In genomic region chr17:65404761-65405160, GRCh38 we compare ENCODE assay signal across 22 cellular contexts.
DNase-seq lines count a peak whose midpoint lies in the region; ATAC-seq, FAIRE-seq and TF ChIP-seq lines count a peak whose summit lies in the region.
"Had no signal": no experiment of that assay in that cellular context is flagged by ENCODE, and none has a peak within 500 bp of the region (broad histone marks: within the 10 kb centered on the region; RNA-seq: fewer than 3 reads in every experiment).

No MANE protein-coding gene starts in this region.

- no peak overlapping the region for H2AFZ ChIP-seq in HepG2 (ENCODE audit: low read length)
- H2AFZ ChIP-seq in K562 (ENCODE audit: low read depth, low read length): no peak overlapping the region
- no peak overlapping the region for H2AFZ ChIP-seq in osteoblast (ENCODE audit: low read length)

- TF ChIP-seq CTCF in HepG2 (CRISPR knock-in tag; IDR thresholded peaks at IDR 0.05) (no peak), right lobe of liver (IDR thresholded peaks at IDR 0.05) (no peak), K562 (IDR thresholded peaks at IDR 0.05 in 2 of 3, conservative IDR thresholded peaks at IDR 0.05 in 1 of 3; ENCODE audit: insufficient read depth in 2 of 3, low read depth in 1 of 3, low read length in 3 of 3) (no peak), osteoblast (IDR thresholded peaks at IDR 0.05; ENCODE audit: extremely low read depth, low read depth, low read length) (no peak), prostate gland (IDR thresholded peaks at IDR 0.05) (no peak)

- intact Hi-C loops in HepG2 (cut with micrococcal nuclease; ENCODE audit: unreplicated experiment): no loop called here
- intact Hi-C loops in right lobe of liver (cut with DNase I): no loop called here
- intact Hi-C loops in K562 (cut with micrococcal nuclease): no loop called here
- intact Hi-C loops in prostate gland (cut with DNase I): no loop called here

- H3K4me3 ChIP-seq in HepG2 (replicated peaks in 1 of 3; ENCODE audit: insufficient read depth in 1 of 3, low read depth in 2 of 3, low read length in 3 of 3) (no peak overlapping the region), right lobe of liver (no peak overlapping the region), K562 (no peak overlapping the region), osteoblast (ENCODE audit: insufficient read depth, low read length) (no peak overlapping the region), prostate gland (no peak overlapping the region)
- H3K4me3 ChIP-seq: BLaER1 had no signal

- no peak for FAIRE-seq in HepG2 (lab: Jason Lieb, UNC)
- no peak for FAIRE-seq in K562 (lab: Jason Lieb, UNC)
- FAIRE-seq: D721Med, G401.6, GM12891 had no signal

- CTCF ChIA-PET in HepG2 (lab: Yijun Ruan, JAX; ENCODE audit: low intra/inter-chr PET ratio, low total read pairs) (no interaction called here), K562 (lab: Yijun Ruan, JAX; ENCODE audit: low intra/inter-chr PET ratio) (no interaction called here)

- H3K9me3 ChIP-seq in HepG2 (ENCODE audit: low read length): no peaks in the 10 kb centered on the region
- H3K9me3 ChIP-seq in right lobe of liver: no peaks in the 10 kb centered on the region
- H3K9me3 ChIP-seq in K562 (replicated peaks; ENCODE audit: control insufficient read depth, insufficient read depth, low read depth, low read length): no peaks in the 10 kb centered on the region
- H3K9me3 ChIP-seq in osteoblast (ENCODE audit: low read depth, low read length): no peaks in the 10 kb centered on the region
- no peaks in the 10 kb centered on the region for H3K9me3 ChIP-seq in prostate gland
- H3K9me3 ChIP-seq: BE2C, BLaER1, Caco-2 had no signal

- H3K36me3 ChIP-seq in HepG2 (replicated peaks in 1 of 2; ENCODE audit: control insufficient read depth in 1 of 2, insufficient read depth in 2 of 2, low read length in 2 of 2): no peaks in the 10 kb centered on the region
- no peaks in the 10 kb centered on the region for H3K36me3 ChIP-seq in right lobe of liver
- H3K36me3 ChIP-seq in K562 (ENCODE audit: control insufficient read depth, insufficient read depth, low read length): no peaks in the 10 kb centered on the region
- H3K36me3 ChIP-seq in osteoblast (ENCODE audit: insufficient read depth, low read length): no peaks in the 10 kb centered on the region
- no peaks in the 10 kb centered on the region for H3K36me3 ChIP-seq in prostate gland
- H3K36me3 ChIP-seq: BE2C, BLaER1 had no signal

- H3K4me2 ChIP-seq in HepG2 (ENCODE audit: low read depth, low read length): no peak overlapping the region
- no peak overlapping the region for H3K4me2 ChIP-seq in K562 (ENCODE audit: insufficient read depth, low read length)
- no peak overlapping the region for H3K4me2 ChIP-seq in osteoblast (ENCODE audit: insufficient read depth, low read length)
- H3K4me2 ChIP-seq: BLaER1 had no signal

- peaks cover 2% of the 10 kb centered on the region for H3K9me1 ChIP-seq in K562 (ENCODE audit: control insufficient read depth, insufficient read depth, low read length)

- BruUV-seq in HepG2 (replicated peaks; lab: Mats Ljungman, UMichigan) (no TSS peak), K562 (replicated peaks; lab: Mats Ljungman, UMichigan) (no TSS peak)

- H3K9ac ChIP-seq in HepG2 (ENCODE audit: insufficient read depth, low read depth, low read length) (no peak overlapping the region), K562 (ENCODE audit: insufficient read depth in 1 of 2, low read depth in 2 of 2, low read length in 2 of 2) (no peak overlapping the region)
- H3K9ac ChIP-seq: BLaER1 had no signal

- no peak for DNase-seq in HepG2 (ENCODE audit: low spot score)
- DNase-seq in right lobe of liver: no peak
- DNase-seq in K562 (ENCODE audit: extremely low read depth in 1 of 4, low spot score in 3 of 4): no peak
- peak; percentile 8 for DNase-seq in osteoblast (ENCODE audit: insufficient read length, low spot score, missing footprints)
- DNase-seq in NCI-H1694 treated with DMSO at 0.1 percent for 48 hours (lab: John Stamatoyannopoulos, UW): no peak
- no peak for DNase-seq in prostate gland (ENCODE audit: low spot score)
- no peak for DNase-seq in LoVo (ENCODE audit: low spot score)
- DNase-seq: ACHN; BE2C; C1 segment of cervical spinal cord; Caco-2; Calu3; CD4-positive, alpha-beta memory T cell; CD4-positive, CD25-positive, alpha-beta regulatory T cell; CD8-positive, alpha-beta memory T cell; DMS79 treated with DMSO at 0.1 percent for 48 hours; GF-D8 had no signal

- H3K79me2 ChIP-seq in HepG2 (ENCODE audit: insufficient read depth, low read length) (no peaks in the 10 kb centered on the region), K562 (ENCODE audit: control insufficient read depth, insufficient read depth, low read length) (no peaks in the 10 kb centered on the region), osteoblast (ENCODE audit: insufficient read depth, low read length) (no peaks in the 10 kb centered on the region)

- H3K4me1 ChIP-seq in HepG2 (ENCODE audit: insufficient read depth, low read length): no peaks in the 10 kb centered on the region
- no peaks in the 10 kb centered on the region for H3K4me1 ChIP-seq in right lobe of liver
- H3K4me1 ChIP-seq in K562 (replicated peaks in 1 of 2; ENCODE audit: control insufficient read depth in 2 of 2, insufficient read depth in 2 of 2, low read length in 2 of 2): no peaks in the 10 kb centered on the region
- H3K4me1 ChIP-seq in osteoblast (ENCODE audit: insufficient read depth, low read length): no peaks in the 10 kb centered on the region
- H3K4me1 ChIP-seq in prostate gland (replicated peaks): no peaks in the 10 kb centered on the region
- H3K4me1 ChIP-seq: BE2C, BLaER1 had no signal

- no peak for TF ChIP-seq RAD21 in HepG2 (CRISPR knock-in tag; IDR thresholded peaks at IDR 0.05)
- no peak for TF ChIP-seq RAD21 in K562 (CRISPR knock-in tag; conservative IDR thresholded peaks at IDR 0.05 in 1 of 2, IDR thresholded peaks at IDR 0.05 in 1 of 2)

- TF ChIP-seq POLR2A in HepG2 (IDR thresholded peaks at IDR 0.05; ENCODE audit: insufficient read depth in 1 of 2, low read depth in 2 of 2, low read length in 2 of 2) (no peak), right lobe of liver (IDR thresholded peaks at IDR 0.05) (no peak), K562 (conservative IDR thresholded peaks at IDR 0.05) (no peak), prostate gland (IDR thresholded peaks at IDR 0.05) (no peak)

- no peaks in the 10 kb centered on the region for H4K20me1 ChIP-seq in HepG2 (ENCODE audit: insufficient read depth, low read length)
- no peaks in the 10 kb centered on the region for H4K20me1 ChIP-seq in K562 (replicated peaks; ENCODE audit: control insufficient read depth, insufficient read depth, low read length)
- H4K20me1 ChIP-seq in osteoblast (ENCODE audit: insufficient read depth, low read length): no peaks in the 10 kb centered on the region
- H4K20me1 ChIP-seq: BLaER1 had no signal

- ATAC-seq in HepG2 (no peak), right lobe of liver (no peak), K562 (no peak)

- H3K27ac ChIP-seq in HepG2 (ENCODE audit: extremely low read length, insufficient read depth, low read length) (no peak overlapping the region), right lobe of liver (no peak overlapping the region), K562 (ENCODE audit: extremely low read depth, low read depth, low read length) (no peak overlapping the region), osteoblast (ENCODE audit: low read depth, low read length) (no peak overlapping the region), prostate gland (no peak overlapping the region)
- H3K27ac ChIP-seq: 22Rv1, BLaER1 had no signal

- TF ChIP-seq EP300 in HepG2 (IDR thresholded peaks at IDR 0.05; ENCODE audit: low read depth in 2 of 2, low read length in 2 of 2) (no peak), HepG2 (CRISPR knock-in tag; IDR thresholded peaks at IDR 0.05; ENCODE audit: borderline replicate concordance) (no peak), K562 (IDR thresholded peaks at IDR 0.05; ENCODE audit: low read length) (no peak)

- peaks cover 0 to 5% of the 10 kb centered on the region in 2 experiments; a peak in 1 of 5 replicates for H3K27me3 ChIP-seq in HepG2 (ENCODE audit: control insufficient read depth in 1 of 2, insufficient read depth in 2 of 2, low read length in 2 of 2)
- H3K27me3 ChIP-seq in right lobe of liver: no peaks in the 10 kb centered on the region
- peaks cover 0 to 6% of the 10 kb centered on the region in 2 experiments; a peak in 2 of 5 replicates for H3K27me3 ChIP-seq in K562 (ENCODE audit: control insufficient read depth in 2 of 2, insufficient read depth in 2 of 2, low read length in 2 of 2)
- peaks cover 23% of the 10 kb centered on the region for H3K27me3 ChIP-seq in osteoblast (ENCODE audit: insufficient read depth, low read length)
- H3K27me3 ChIP-seq in prostate gland (replicated peaks; ENCODE audit: insufficient read depth): no peaks in the 10 kb centered on the region
- H3K27me3 ChIP-seq: BLaER1 had no signal

- POLR2A ChIA-PET in HepG2 (lab: Yijun Ruan, JAX) (no interaction called here), K562 (lab: Yijun Ruan, JAX) (no interaction called here)

- in situ Hi-C loops in HepG2 (cut with HindIII; ENCODE audit: extremely low pct_ligation_motif_present, low pct_unique_long_range_greater_than_20kb): no loop called here
- in situ Hi-C loops in K562 (cut with MboI): no loop called here

TF ChIP-seq in HepG2, 621 proteins besides CTCF, POLR2A, EP300 and RAD21:
- TF ChIP-seq NR3C1 (CRISPR knock-in tag; IDR thresholded peaks at IDR 0.05) (no peak), ZNF768 (CRISPR knock-in tag; IDR thresholded peaks at IDR 0.05) (peak; percentile 46; the same call in 1 of the 2 replicates)

TF ChIP-seq in K562, 482 proteins besides CTCF, POLR2A, EP300 and RAD21:
- peak; percentile 93 for TF ChIP-seq RBM25 (IDR thresholded peaks at IDR 0.05; ENCODE audit: low read depth, low read length, severe bottlenecking)
- TF ChIP-seq ZFP36 (IDR thresholded peaks at IDR 0.05; ENCODE audit: low read depth, low read length, partially characterized antibody): peak; percentile 69
- TF ChIP-seq ZBTB17 (CRISPR knock-in tag; IDR thresholded peaks at IDR 0.05): no peak
- TF ChIP-seq MAX (CRISPR knock-in tag; IDR thresholded peaks at IDR 0.05): no peak
- TF ChIP-seq ZNF644 (tag; IDR thresholded peaks at IDR 0.05; ENCODE audit: low read depth): no peak
- no peak for TF ChIP-seq SPI1 (IDR thresholded peaks at IDR 0.05; ENCODE audit: borderline replicate concordance, low read depth, low read length)
- TF ChIP-seq ELF2 (CRISPR knock-in tag; IDR thresholded peaks at IDR 0.05): no peak
- no peak for TF ChIP-seq ZNF444 (CRISPR knock-in tag; IDR thresholded peaks at IDR 0.05)
- TF ChIP-seq JUND (IDR thresholded peaks at IDR 0.05; ENCODE audit: borderline replicate concordance, low read depth, low read length): no peak
- TF ChIP-seq JUND (tag; IDR thresholded peaks at IDR 0.05; ENCODE audit: borderline replicate concordance, low read depth, low read length): no peak
- TF ChIP-seq BCOR (IDR thresholded peaks at IDR 0.05): peak; percentile 67
- TF ChIP-seq SIX5 (IDR thresholded peaks at IDR 0.05; ENCODE audit: borderline replicate concordance in 1 of 2, insufficient read depth in 1 of 2, low read depth in 1 of 2, low read length in 2 of 2): no peak
- TF ChIP-seq CBFA2T2 (conservative IDR thresholded peaks at IDR 0.05): no peak

Comparison
In these comparisons a context has a peak if more than half of its experiments do, and no peak if none do; other contexts are left out.
1. Of the 241 proteins assayed by ChIP-seq in both HepG2 and K562: peak only in HepG2: none; only in K562: ZFP36; in both: none; in neither: 240.